In genomic region chr5:146002491-146002890, GRCh38 we compare ENCODE assay signal across 9 cellular contexts.
"Had no signal": no experiment of that assay in that cellular context is flagged by ENCODE, and none has a peak within 500 bp of the region (broad histone marks: within the 10 kb centered on the region; RNA-seq: fewer than 3 reads in every experiment).

No MANE protein-coding gene starts in this region.

- H3K9me3 ChIP-seq: HAP-1 had no signal

- H3K27ac ChIP-seq: GM23248, HL-60, KMS-11 had no signal

- H3K9ac ChIP-seq: GM23248, KMS-11 had no signal

- DNase-seq: GM23248, GOT3, H7, KBM-7 had no signal

- H3K36me3 ChIP-seq: HAP-1 had no signal

- H3K4me3 ChIP-seq: GM23248, HAP-1 had no signal

- ATAC-seq: HCT116, HepG2 had no signal

- H3K4me1 ChIP-seq: HAP-1 had no signal
